In genomic region chr10:73780966-73781365, GRCh38 we compare ENCODE assay signal across 8 cellular contexts. TPM values are rescaled to one million over a fixed set of nuclear protein-coding genes. Genes with fewer than 3 reads are reported as not detected.
DNase-seq lines count a peak whose midpoint lies in the region; ATAC-seq and TF ChIP-seq lines count a peak whose summit lies in the region.

No MANE protein-coding gene starts in this region.

- H3K9me3 ChIP-seq in ectodermal cell (ENCODE audit: control insufficient read depth, low read length) = no peaks in the 10 kb centered on the region
- H3K9me3 ChIP-seq in neural cell (ENCODE audit: low read length) = no peaks in the 10 kb centered on the region

- no peak for TF ChIP-seq CTCF in C4-2B (conservative IDR thresholded peaks at IDR 0.05)
- TF ChIP-seq CTCF in neural cell (IDR thresholded peaks at IDR 0.05; ENCODE audit: poor library complexity, severe bottlenecking) = no peak

- H2AFZ ChIP-seq in neural cell (ENCODE audit: low read depth, low read length) = no peak overlapping the region

- H3K27ac ChIP-seq in C4-2B (peak overlapping the region; percentile 91), ectodermal cell (ENCODE audit: insufficient read depth, low read depth, low read length, poor library complexity, severe bottlenecking) (no peak overlapping the region), neural cell (ENCODE audit: low read length) (peak overlapping the region; percentile 76)

- H3K79me2 ChIP-seq in neural cell (replicated peaks; ENCODE audit: insufficient read depth, low read length) = peaks cover 39% of the 10 kb centered on the region

- H3K4me1 ChIP-seq in ectodermal cell (ENCODE audit: control insufficient read depth, insufficient read depth, low read length) = peaks cover 18% of the 10 kb centered on the region

- H3K9ac ChIP-seq in neural cell (ENCODE audit: low read length) = peak overlapping the region; percentile 79

- H4K20me1 ChIP-seq in neural cell (ENCODE audit: insufficient read depth) = no peaks in the 10 kb centered on the region

- no peaks in the 10 kb centered on the region for H3K9me2 ChIP-seq in neural cell (ENCODE audit: insufficient read depth, low read length)

- H3K4me2 ChIP-seq in neural cell (ENCODE audit: low read length) = peak overlapping the region; percentile 94

- H3K4me3 ChIP-seq in ectodermal cell (ENCODE audit: insufficient read depth, low read depth, low read length) (peak overlapping the region; percentile 98), neural cell (ENCODE audit: low read length) (peak overlapping the region; percentile 71)

- H3K27me3 ChIP-seq in ectodermal cell (ENCODE audit: control insufficient read depth, insufficient read depth, low read length, poor library complexity, severe bottlenecking) (no peaks in the 10 kb centered on the region), neural cell (ENCODE audit: insufficient read depth, low read depth, low read length) (no peaks in the 10 kb centered on the region)

- no peak for TF ChIP-seq EP300 in neural cell (conservative IDR thresholded peaks at IDR 0.05; ENCODE audit: poor library complexity, severe bottlenecking)

- H3K36me3 ChIP-seq in ectodermal cell (ENCODE audit: control insufficient read depth, insufficient read depth, low read length) = peaks cover 9% of the 10 kb centered on the region
- no peaks in the 10 kb centered on the region for H3K36me3 ChIP-seq in neural cell (ENCODE audit: insufficient read depth, low read length)

- H3F3A ChIP-seq in neural cell (ENCODE audit: insufficient read depth, low read length, poor library complexity, severe bottlenecking) = no peaks in the 10 kb centered on the region

- ATAC-seq in HG03565 (IDR thresholded peaks at IDR 0.05; ENCODE audit: unreplicated experiment) = no peak
- ATAC-seq in GM21381 (IDR thresholded peaks at IDR 0.05; ENCODE audit: unreplicated experiment) = no peak

- whole genome bisulfite sequencing in ectodermal cell, 2 experiments = 53 to 61% methylated on average over 11 of the region's 11 CpGs

- peak; percentile 41 for DNase-seq in NAMALWA (ENCODE audit: low spot score)
- DNase-seq in NCI-H2107 (lab: John Stamatoyannopoulos, UW) = no peak
- no peak for DNase-seq in COLO829 (ENCODE audit: low spot score)

- TF ChIP-seq RAD21 in neural cell (conservative IDR thresholded peaks at IDR 0.05) = no peak

TF ChIP-seq in neural cell, 6 proteins besides CTCF, POLR2A, EP300 and RAD21:
- TF ChIP-seq MXI1 (conservative IDR thresholded peaks at IDR 0.05; ENCODE audit: poor library complexity, severe bottlenecking) = no peak
- TF ChIP-seq TAF1 (IDR thresholded peaks at IDR 0.05; ENCODE audit: low read depth) = no peak
- TF ChIP-seq SMC3 (conservative IDR thresholded peaks at IDR 0.05; ENCODE audit: poor library complexity) = no peak
- TF ChIP-seq POLR2AphosphoS5 (IDR thresholded peaks at IDR 0.05) = no peak
- TF ChIP-seq REST (IDR thresholded peaks at IDR 0.05; ENCODE audit: borderline replicate concordance) = no peak
- TF ChIP-seq EZH2 (IDR thresholded peaks at IDR 0.05; ENCODE audit: borderline replicate concordance, insufficient read depth, low read length, poor library complexity, severe bottlenecking) = no peak

RNA-seq across cellular contexts. Expression of gene CHCHD1, which starts 0.9 kb away (rescaled TPM):
- polyA plus RNA-seq in ectodermal cell (2013, experiment 1 of 4) = 80.3 TPM
- 79.5 TPM for polyA plus RNA-seq in ectodermal cell (2013, experiment 2 of 4)
- 77.5 TPM for polyA plus RNA-seq in ectodermal cell (2013, experiment 3 of 4)
- polyA plus RNA-seq in ectodermal cell (2013, experiment 4 of 4) = 90.7 TPM
- 82.5 and 88.8 TPM in 2 replicates for polyA plus RNA-seq in neural cell
- polyA minus RNA-seq in neural cell = 17.8 and 21.2 TPM in 2 replicates

RNA-seq across cellular contexts. Expression of gene ZSWIM8, which starts 4.4 kb away (rescaled TPM):
- polyA plus RNA-seq in ectodermal cell (2013, experiment 1 of 4) = 80.6 TPM
- polyA plus RNA-seq in ectodermal cell (2013, experiment 2 of 4) = 85.3 TPM
- 56.6 TPM for polyA plus RNA-seq in ectodermal cell (2013, experiment 3 of 4)
- 83.3 TPM for polyA plus RNA-seq in ectodermal cell (2013, experiment 4 of 4)
- 69.1 and 83.2 TPM in 2 replicates for polyA plus RNA-seq in neural cell
- 59.4 and 93.7 TPM in 2 replicates for polyA minus RNA-seq in neural cell

RNA-seq across cellular contexts. Expression of gene NDST2, which starts 30.4 kb away (rescaled TPM):
- 23.1 TPM for polyA plus RNA-seq in ectodermal cell (2013, experiment 1 of 4)
- polyA plus RNA-seq in ectodermal cell (2013, experiment 2 of 4) = 25.6 TPM
- polyA plus RNA-seq in ectodermal cell (2013, experiment 3 of 4) = 20.0 TPM
- polyA plus RNA-seq in ectodermal cell (2013, experiment 4 of 4) = 24.7 TPM
- polyA plus RNA-seq in neural cell = 10.5 and 18.1 TPM in 2 replicates
- 17.0 and 17.5 TPM in 2 replicates for polyA minus RNA-seq in neural cell

RNA-seq across cellular contexts. Expression of gene SEC24C, which starts 36.8 kb away (rescaled TPM):
- 67.5 TPM for polyA plus RNA-seq in ectodermal cell (2013, experiment 1 of 4)
- polyA plus RNA-seq in ectodermal cell (2013, experiment 2 of 4) = 70.5 TPM
- 48.5 TPM for polyA plus RNA-seq in ectodermal cell (2013, experiment 3 of 4)
- 56.8 TPM for polyA plus RNA-seq in ectodermal cell (2013, experiment 4 of 4)
- polyA plus RNA-seq in neural cell = 43.0 and 44.8 TPM in 2 replicates
- 67.4 and 82.5 TPM in 2 replicates for polyA minus RNA-seq in neural cell
